8 cellular contexts compared by ENCODE assay signal in the genomic region with DNA sequence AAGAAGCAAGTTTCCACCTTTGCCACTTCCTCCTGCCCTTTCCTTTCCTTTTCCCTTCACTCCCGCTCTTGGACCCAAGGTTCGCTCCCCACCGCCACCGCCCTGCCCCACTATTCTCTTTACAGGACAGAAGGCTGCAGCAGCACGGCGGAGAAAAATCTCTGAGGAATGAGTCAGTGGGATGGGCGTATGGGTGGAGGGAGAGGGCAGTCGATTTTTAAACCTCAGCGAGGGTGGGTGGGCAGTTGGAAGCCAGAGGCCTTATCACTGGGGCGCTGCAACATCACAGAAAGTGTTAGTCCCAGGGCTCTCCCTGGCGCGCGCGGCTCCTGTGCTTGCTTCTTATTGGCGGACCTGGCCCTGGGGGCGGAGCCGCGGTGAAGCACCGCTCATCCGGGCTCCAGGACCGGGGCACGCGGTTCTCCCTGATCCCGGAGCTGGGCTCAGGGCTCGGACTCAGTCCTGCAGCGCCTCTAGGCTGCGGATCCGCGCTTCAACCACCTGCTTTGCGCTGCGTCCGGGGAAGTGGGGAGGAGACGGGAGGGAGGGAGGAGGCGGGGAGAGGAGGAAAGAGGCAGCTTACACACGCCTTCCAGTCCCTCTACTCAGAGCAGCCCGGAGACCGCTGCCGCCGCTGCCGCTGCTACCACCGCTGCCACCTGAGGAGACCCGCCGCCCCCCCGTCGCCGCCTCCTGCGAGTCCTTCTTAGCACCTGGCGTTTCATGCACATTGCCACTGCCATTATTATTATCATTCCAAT. TPM values are rescaled to one million over a fixed set of nuclear protein-coding genes. Genes with fewer than 3 reads are reported as not detected.
A peak's percentile ranks its signal among the peaks of the same experiment; 100 is the strongest.
DNase-seq lines count a peak whose midpoint lies in the region; ATAC-seq and TF ChIP-seq lines count a peak whose summit lies in the region.

A gene (plus strand): TSS at position 608 of the 761 bp plus-strand sequence.

- peaks cover 18% of the 10 kb centered on the region; the same call in 1 of the 2 replicates for H3K79me2 ChIP-seq in GM23338 (replicated peaks; ENCODE audit: insufficient read depth)

- H3K27ac Mint-ChIP-seq in GM23338 = peak within 1 kb of the TSS; percentile 92
- H3K27ac Mint-ChIP-seq in natural killer cell treated with Interleukin-12 subunit alpha and Interleukin-12 subunit beta and Interleukin-15 and Interleukin-18, amount 100 ng/mL, for 72 hours = peak within 1 kb of the TSS; percentile 80 to 99
- H3K27ac Mint-ChIP-seq in stimulated activated naive CD8-positive, alpha-beta T cell treated with anti-CD3 and anti-CD28 coated beads, Interleukin-15, Interleukin-2, amounts not matched to agents 100 ng/mL and 50 ng/mL, for 24 hours = peak within 1 kb of the TSS; percentile 98

- H3K4me2 ChIP-seq in GM23338 = peak within 1 kb of the TSS; percentile 93

- peak; percentile 47 to 87 for TF ChIP-seq CTCF in GM23338 (conservative IDR thresholded peaks at IDR 0.05; ENCODE audit: low read depth in 2 of 2)
- TF ChIP-seq CTCF in RWPE1 (conservative IDR thresholded peaks at IDR 0.05; ENCODE audit: low read depth) = peak; percentile 82
- peak; percentile 57 for TF ChIP-seq CTCF in fibroblast of pulmonary artery (IDR thresholded peaks at IDR 0.05; ENCODE audit: low read length, missing control alignments)

- no peaks in the 10 kb centered on the region for H3F3A ChIP-seq in GM23338 (replicated peaks; ENCODE audit: low read depth)

- H4K20me1 ChIP-seq in GM23338 (replicated peaks; ENCODE audit: insufficient read depth) = no peaks in the 10 kb centered on the region

- H3K36me3 Mint-ChIP-seq in GM23338 (ENCODE audit: low read depth) = no peaks in the 10 kb centered on the region
- no peaks in the 10 kb centered on the region for H3K36me3 Mint-ChIP-seq in natural killer cell treated with Interleukin-12 subunit alpha and Interleukin-12 subunit beta and Interleukin-15 and Interleukin-18, amount 100 ng/mL, for 72 hours
- H3K36me3 Mint-ChIP-seq in stimulated activated naive CD8-positive, alpha-beta T cell treated with anti-CD3 and anti-CD28 coated beads, Interleukin-15, Interleukin-2, amounts not matched to agents 100 ng/mL and 50 ng/mL, for 24 hours (ENCODE audit: low read depth) = no peaks in the 10 kb centered on the region

- peak within 1 kb of the TSS; percentile 90 for H2AFZ ChIP-seq in GM23338

- H3K27me3 ChIP-seq in GM23338 (ENCODE audit: insufficient read depth) = peaks cover 40% of the 10 kb centered on the region

- peak; percentile 82 for ATAC-seq in GM23338
- peak; percentile 84 for ATAC-seq in natural killer cell treated with Interleukin-12 subunit alpha and Interleukin-12 subunit beta and Interleukin-15 and Interleukin-18, amount 100 ng/mL, for 72 hours

- H3K4me1 Mint-ChIP-seq in GM23338 = peaks cover 28% of the 10 kb centered on the region
- H3K4me1 Mint-ChIP-seq in natural killer cell treated with Interleukin-12 subunit alpha and Interleukin-12 subunit beta and Interleukin-15 and Interleukin-18, amount 100 ng/mL, for 72 hours (ENCODE audit: low read depth in 2 of 2) = peaks cover 39 to 40% of the 10 kb centered on the region in 2 donors
- peaks cover 51% of the 10 kb centered on the region for H3K4me1 Mint-ChIP-seq in stimulated activated naive CD8-positive, alpha-beta T cell treated with anti-CD3 and anti-CD28 coated beads, Interleukin-15, Interleukin-2, amounts not matched to agents 100 ng/mL and 50 ng/mL, for 24 hours (ENCODE audit: low read depth)

- H3K27ac ChIP-seq in GM23338 (ENCODE audit: low read depth) (peak within 1 kb of the TSS; percentile 82), RWPE1 (peak within 1 kb of the TSS; percentile 97)

- peak within 1 kb of the TSS; percentile 92 for H3K4me3 Mint-ChIP-seq in GM23338
- H3K4me3 Mint-ChIP-seq in natural killer cell treated with Interleukin-12 subunit alpha and Interleukin-12 subunit beta and Interleukin-15 and Interleukin-18, amount 100 ng/mL, for 72 hours = peak within 1 kb of the TSS; percentile 96
- peak within 1 kb of the TSS; percentile 91 for H3K4me3 Mint-ChIP-seq in stimulated activated naive CD8-positive, alpha-beta T cell treated with anti-CD3 and anti-CD28 coated beads, Interleukin-15, Interleukin-2, amounts not matched to agents 100 ng/mL and 50 ng/mL, for 24 hours

- H3K4me3 ChIP-seq in GM23338 (peak within 1 kb of the TSS; percentile 79), fibroblast of pulmonary artery (replicated peaks; ENCODE audit: low read depth, low read length) (peak within 1 kb of the TSS; percentile 84)

- peak; percentile 99 for DNase-seq in ELR (ENCODE audit: low read depth)
- DNase-seq in GM23338 (ENCODE audit: low spot score) = peak; percentile 97
- peak; percentile 84 to 86 for DNase-seq in Kasumi-1 (lab: John Stamatoyannopoulos, UW)
- peak; percentile 88 for DNase-seq in RWPE1 (ENCODE audit: low spot score)
- DNase-seq in activated T-helper 9 cell treated with anti-CD3 and anti-CD28 coated beads, Interleukin-2, amount 50 U/mL, for 16 hours (ENCODE audit: low read depth) = peak; percentile 71
- peak; percentile 99 for DNase-seq in fibroblast of pulmonary artery (ENCODE audit: low read depth)
- peak; percentile 83 for DNase-seq in natural killer cell treated with Interleukin-12 subunit alpha and Interleukin-12 subunit beta and Interleukin-15 and Interleukin-18, amount 100 ng/mL, for 72 hours (ENCODE audit: low spot score)

- no peaks in the 10 kb centered on the region for H3K9me3 Mint-ChIP-seq in GM23338
- H3K9me3 Mint-ChIP-seq in natural killer cell treated with Interleukin-12 subunit alpha and Interleukin-12 subunit beta and Interleukin-15 and Interleukin-18, amount 100 ng/mL, for 72 hours = no peaks in the 10 kb centered on the region
- H3K9me3 Mint-ChIP-seq in stimulated activated naive CD8-positive, alpha-beta T cell treated with anti-CD3 and anti-CD28 coated beads, Interleukin-15, Interleukin-2, amounts not matched to agents 100 ng/mL and 50 ng/mL, for 24 hours = no peaks in the 10 kb centered on the region

- peaks cover 23% of the 10 kb centered on the region for H3K27me3 Mint-ChIP-seq in GM23338 (ENCODE audit: insufficient read depth, low read depth, poor library complexity)
- peaks cover 21 to 28% of the 10 kb centered on the region in 2 donors for H3K27me3 Mint-ChIP-seq in natural killer cell treated with Interleukin-12 subunit alpha and Interleukin-12 subunit beta and Interleukin-15 and Interleukin-18, amount 100 ng/mL, for 72 hours
- H3K27me3 Mint-ChIP-seq in stimulated activated naive CD8-positive, alpha-beta T cell treated with anti-CD3 and anti-CD28 coated beads, Interleukin-15, Interleukin-2, amounts not matched to agents 100 ng/mL and 50 ng/mL, for 24 hours = peaks cover 26% of the 10 kb centered on the region

- no peaks in the 10 kb centered on the region for H3K36me3 ChIP-seq in GM23338 (ENCODE audit: insufficient read depth)

- CTCF ChIA-PET in RWPE1 (lab: Yijun Ruan, JAX) = interaction anchor here (0.6 to 1.6 kb wide), 8 partner anchors 21 to 770 kb away, joined by 3 to 10 read pairs (median 3); no protein-coding TSS in a partner anchor

- POLR2A ChIA-PET in RWPE1 (lab: Yijun Ruan, JAX; ENCODE audit: low non-redundant PET) = interaction anchor here (0.7 kb wide), 1 partner anchor 602 kb away, joined by 3 read pairs; no protein-coding TSS in a partner anchor

- H3K9me2 ChIP-seq in GM23338 (ENCODE audit: insufficient read depth) = no peaks in the 10 kb centered on the region

- peaks cover 8% of the 10 kb centered on the region for H3K4me1 ChIP-seq in GM23338 (ENCODE audit: insufficient read depth)

TF ChIP-seq in GM23338, 12 proteins besides CTCF, POLR2A, EP300 and RAD21:
- no peak for TF ChIP-seq EZH2 (IDR thresholded peaks at IDR 0.05; ENCODE audit: low read depth, unreplicated experiment)
- TF ChIP-seq POLR2AphosphoS5 (IDR thresholded peaks at IDR 0.05; ENCODE audit: low read depth) = peak; percentile 70
- peak; percentile 31; the same call in 1 of the 2 replicates for TF ChIP-seq CREB1 (CRISPR knock-in tag; IDR thresholded peaks at IDR 0.05; ENCODE audit: low read depth)
- TF ChIP-seq, protein P1, sequence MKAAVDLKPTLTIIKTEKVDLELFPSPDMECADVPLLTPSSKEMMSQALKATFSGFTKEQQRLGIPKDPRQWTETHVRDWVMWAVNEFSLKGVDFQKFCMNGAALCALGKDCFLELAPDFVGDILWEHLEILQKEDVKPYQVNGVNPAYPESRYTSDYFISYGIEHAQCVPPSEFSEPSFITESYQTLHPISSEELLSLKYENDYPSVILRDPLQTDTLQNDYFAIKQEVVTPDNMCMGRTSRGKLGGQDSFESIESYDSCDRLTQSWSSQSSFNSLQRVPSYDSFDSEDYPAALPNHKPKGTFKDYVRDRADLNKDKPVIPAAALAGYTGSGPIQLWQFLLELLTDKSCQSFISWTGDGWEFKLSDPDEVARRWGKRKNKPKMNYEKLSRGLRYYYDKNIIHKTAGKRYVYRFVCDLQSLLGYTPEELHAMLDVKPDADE (IDR thresholded peaks at IDR 0.05) = 0 out of 2 replicates have a peak, but pooled peaks have one; percentile 27
- TF ChIP-seq EZH2phosphoT487 (IDR thresholded peaks at IDR 0.05; ENCODE audit: unreplicated experiment) = no peak

RNA-seq across cellular contexts. Expression of the gene that starts here (rescaled TPM):
- total RNA-seq in GM23338 (2014; rRNA removed; shearing (Covaris generic)) = 29.7 and 36.0 TPM in 2 replicates
- polyA plus RNA-seq in GM23338 (2016; fragmentation: Nextera tagmentation; extraction: Ambion mirVana) = 11.3 and 14.2 TPM in 2 replicates
- total RNA-seq in natural killer cell treated with Interleukin-12 subunit alpha and Interleukin-12 subunit beta and Interleukin-15 and Interleukin-18, amount 100 ng/mL, for 72 hours = 1 to 10 TPM; 8.0 to 9.0 TPM

Comparison
In these comparisons a context has a peak if more than half of its experiments do, and no peak if none do; other contexts are left out.
1. Peak in every context shown above with its lines: DNase-seq, ATAC-seq, H3K4me3 ChIP-seq and H3K27ac ChIP-seq.